ENCODE assay signal across 13 cellular contexts in genomic region chr5:164048527-164048926, GRCh38.
DNase-seq lines count a peak whose midpoint lies in the region; ATAC-seq, FAIRE-seq and TF ChIP-seq lines count a peak whose summit lies in the region.
"Had no signal": no experiment of that assay in that cellular context is flagged by ENCODE, and none has a peak within 500 bp of the region (broad histone marks: within the 10 kb centered on the region; RNA-seq: fewer than 3 reads in every experiment).

No MANE protein-coding gene starts in this region.

- no peak overlapping the region for H3K4me3 Mint-ChIP-seq in neural crest cell
- H3K4me3 Mint-ChIP-seq in activated T-cell treated with anti-CD3 and anti-CD28 coated beads, Interleukin-2, amount 50 U/mL, for 4 hours, result no peak overlapping the region
- H3K4me3 Mint-ChIP-seq: naive thymus-derived CD8-positive, alpha-beta T cell had no signal

- H3K9ac ChIP-seq in OCI-LY3 (ENCODE audit: low read length) (no peak overlapping the region), Karpas-422 (ENCODE audit: low read length) (no peak overlapping the region)

- no peak overlapping the region for H3K27ac Mint-ChIP-seq in neural crest cell (ENCODE audit: unreplicated experiment)
- H3K27ac Mint-ChIP-seq: naive thymus-derived CD8-positive, alpha-beta T cell had no signal

- DNase-seq in HT-29 (ENCODE audit: low spot score), result peak; percentile 6
- DNase-seq in dermis blood vessel endothelial cell, result peak; percentile 47
- no peak for DNase-seq in neural crest cell (ENCODE audit: low read depth, low spot score)
- no peak for DNase-seq in RCC 7860 (ENCODE audit: low spot score)
- no peak for DNase-seq in Karpas-422
- DNase-seq in activated T-cell treated with anti-CD3 and anti-CD28 coated beads, Interleukin-2, amount 50 U/mL, for 4 hours, result no peak
- DNase-seq: Caco-2; naive thymus-derived CD8-positive, alpha-beta T cell; NCI-H345; SHP77 treated with DMSO at 0.1 percent for 48 hours; tibial artery had no signal

- H4K20me1 ChIP-seq in OCI-LY3 (ENCODE audit: insufficient read depth, low read length) (no peaks in the 10 kb centered on the region), Karpas-422 (ENCODE audit: insufficient read depth, low read depth, low read length) (no peaks in the 10 kb centered on the region)

- no peak for FAIRE-seq in RCC 7860 (lab: Jason Lieb, UNC)

- TF ChIP-seq CTCF in OCI-LY3 (IDR thresholded peaks at IDR 0.05; ENCODE audit: low read depth, low read length), result peak; percentile 23; the same call in 1 of the 2 replicates
- peak; percentile 60 for TF ChIP-seq CTCF in neural crest cell (conservative IDR thresholded peaks at IDR 0.05)

- no peaks in the 10 kb centered on the region for H3K36me3 ChIP-seq in OCI-LY3 (replicated peaks; ENCODE audit: low read depth, low read length)
- H3K36me3 ChIP-seq in Karpas-422 (ENCODE audit: insufficient read depth, low read length), result no peaks in the 10 kb centered on the region
- H3K36me3 ChIP-seq: tibial artery had no signal

- no peaks in the 10 kb centered on the region for H3K4me1 Mint-ChIP-seq in neural crest cell
- no peaks in the 10 kb centered on the region for H3K4me1 Mint-ChIP-seq in activated T-cell treated with anti-CD3 and anti-CD28 coated beads, Interleukin-2, amount 50 U/mL, for 4 hours (ENCODE audit: low read depth)
- H3K4me1 Mint-ChIP-seq: naive thymus-derived CD8-positive, alpha-beta T cell had no signal

- H3K4me3 ChIP-seq in OCI-LY3 (ENCODE audit: low read length), result no peak overlapping the region
- no peak overlapping the region for H3K4me3 ChIP-seq in Karpas-422 (ENCODE audit: low read length)
- H3K4me3 ChIP-seq: tibial artery had no signal

- H3K9me3 ChIP-seq in OCI-LY3 (ENCODE audit: insufficient read depth, low read length), result no peaks in the 10 kb centered on the region
- H3K9me3 ChIP-seq in Karpas-422 (ENCODE audit: low read length), result no peaks in the 10 kb centered on the region
- H3K9me3 ChIP-seq: Caco-2, tibial artery had no signal

- H3K4me1 ChIP-seq in OCI-LY3 (ENCODE audit: low read length) (no peaks in the 10 kb centered on the region), Karpas-422 (ENCODE audit: low read length) (no peaks in the 10 kb centered on the region)
- H3K4me1 ChIP-seq: Caco-2, tibial artery had no signal

- H3K9me3 Mint-ChIP-seq in neural crest cell, result no peaks in the 10 kb centered on the region
- peaks cover 10% of the 10 kb centered on the region for H3K9me3 Mint-ChIP-seq in activated T-cell treated with anti-CD3 and anti-CD28 coated beads, Interleukin-2, amount 50 U/mL, for 4 hours

- H3K27me3 ChIP-seq in OCI-LY3 (ENCODE audit: low read depth, low read length) (no peaks in the 10 kb centered on the region), Karpas-422 (ENCODE audit: low read length) (no peaks in the 10 kb centered on the region)
- H3K27me3 ChIP-seq: tibial artery had no signal

- no peak for ATAC-seq in activated T-cell treated with anti-CD3 and anti-CD28 coated beads, Interleukin-2, amount 50 U/mL, for 4 hours
- no peak for ATAC-seq in GM21526 (IDR thresholded peaks at IDR 0.05; ENCODE audit: low FRiP score, unreplicated experiment)
- ATAC-seq: naive thymus-derived CD8-positive, alpha-beta T cell had no signal

- H3K27ac ChIP-seq in OCI-LY3 (ENCODE audit: low read length) (no peak overlapping the region), Karpas-422 (ENCODE audit: low read length) (no peak overlapping the region)
- H3K27ac ChIP-seq: tibial artery had no signal

- no peaks in the 10 kb centered on the region for H3K79me2 ChIP-seq in OCI-LY3 (ENCODE audit: low read length)
- no peaks in the 10 kb centered on the region for H3K79me2 ChIP-seq in Karpas-422 (ENCODE audit: low read length)

- H3K27me3 Mint-ChIP-seq in neural crest cell (ENCODE audit: low read depth), result peaks cover 7% of the 10 kb centered on the region
- no peaks in the 10 kb centered on the region for H3K27me3 Mint-ChIP-seq in activated T-cell treated with anti-CD3 and anti-CD28 coated beads, Interleukin-2, amount 50 U/mL, for 4 hours (ENCODE audit: low read depth)
- H3K27me3 Mint-ChIP-seq: naive thymus-derived CD8-positive, alpha-beta T cell had no signal

- H3K9me2 ChIP-seq in Karpas-422 (replicated peaks; ENCODE audit: insufficient read depth, low read length), result no peaks in the 10 kb centered on the region

- no peaks in the 10 kb centered on the region for H3K36me3 Mint-ChIP-seq in neural crest cell (ENCODE audit: low read depth)
- no peaks in the 10 kb centered on the region for H3K36me3 Mint-ChIP-seq in activated T-cell treated with anti-CD3 and anti-CD28 coated beads, Interleukin-2, amount 50 U/mL, for 4 hours (ENCODE audit: insufficient read depth)
- H3K36me3 Mint-ChIP-seq: naive thymus-derived CD8-positive, alpha-beta T cell had no signal

- H3K4me2 ChIP-seq in OCI-LY3 (ENCODE audit: low read length) (no peak overlapping the region), Karpas-422 (ENCODE audit: low read depth, low read length, poor library complexity, severe bottlenecking) (no peak overlapping the region)

- H2AFZ ChIP-seq in OCI-LY3 (ENCODE audit: low read depth, low read length), result no peak overlapping the region
- no peak overlapping the region for H2AFZ ChIP-seq in Karpas-422 (ENCODE audit: low read length)

Comparison
In these comparisons a context has a peak if more than half of its experiments do, and no peak if none do; other contexts are left out.
1. DNase-seq: peak in HT-29 (single experiment) and dermis blood vessel endothelial cell (single experiment); none in neural crest cell (single experiment), RCC 7860 (single experiment), Karpas-422 (single experiment) and activated T-cell treated with anti-CD3 and anti-CD28 coated beads, Interleukin-2, amount 50 U/mL, for 4 hours (single experiment).